Comparison of ENCODE assay signal across 9 cellular contexts in the genomic region with DNA sequence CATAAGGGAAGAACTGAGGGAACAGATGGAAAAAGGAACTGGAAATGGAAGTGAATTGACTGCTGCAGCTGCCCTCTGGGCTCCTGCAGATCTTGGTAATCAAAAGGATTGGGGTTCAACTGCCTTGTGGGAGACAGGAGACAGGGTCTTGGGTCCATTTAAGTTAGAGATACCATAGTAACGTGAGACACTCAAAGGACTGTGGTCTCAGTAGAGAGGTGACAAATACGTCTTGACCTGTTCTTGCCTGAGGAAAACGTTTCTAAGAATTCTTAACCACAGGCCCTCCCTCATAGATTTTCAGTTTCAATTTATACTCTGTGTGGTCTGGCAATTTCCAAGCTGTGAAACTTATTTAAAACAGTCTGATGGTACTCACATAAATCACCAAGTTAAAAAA.
DNase-seq lines count a peak whose midpoint lies in the region; ATAC-seq and TF ChIP-seq lines count a peak whose summit lies in the region.
"Had no signal": no experiment of that assay in that cellular context is flagged by ENCODE, and none has a peak within 500 bp of the region (broad histone marks: within the 10 kb centered on the region; RNA-seq: fewer than 3 reads in every experiment).

No MANE protein-coding gene starts in this region.

- no peak overlapping the region for H3K27ac ChIP-seq in colonic mucosa

- H3K27me3 Mint-ChIP-seq in chondrocyte (ENCODE audit: low read depth) = no peaks in the 10 kb centered on the region

- no peak overlapping the region for H3K27ac Mint-ChIP-seq in chondrocyte (ENCODE audit: unreplicated experiment)

- H3K27me3 ChIP-seq in endocrine pancreas (ENCODE audit: control insufficient read depth, insufficient read depth, low read length) = no peaks in the 10 kb centered on the region
- H3K27me3 ChIP-seq in colonic mucosa = no peaks in the 10 kb centered on the region

- H3K36me3 ChIP-seq in endocrine pancreas (ENCODE audit: control insufficient read depth, insufficient read depth, low read length) = no peaks in the 10 kb centered on the region
- no peaks in the 10 kb centered on the region for H3K36me3 ChIP-seq in colonic mucosa

- peaks cover 12% of the 10 kb centered on the region for H3K4me1 Mint-ChIP-seq in chondrocyte (ENCODE audit: low read depth)

- TF ChIP-seq CTCF in chondrocyte (IDR thresholded peaks at IDR 0.05) (no peak), foreskin fibroblast (IDR thresholded peaks at IDR 0.05; ENCODE audit: low read depth, low read length) (no peak), colonic mucosa (IDR thresholded peaks at IDR 0.05) (no peak)

- H3K36me3 Mint-ChIP-seq in chondrocyte (ENCODE audit: low read depth) = peaks cover 4% of the 10 kb centered on the region

- DNase-seq in LHCN-M2 (ENCODE audit: low read depth) (peak; percentile 40), chondrocyte (ENCODE audit: low spot score) (no peak), foreskin fibroblast (no peak), colonic mucosa (no peak), GM03348 (ENCODE audit: low spot score) (no peak)

- ATAC-seq in GM18505 (IDR thresholded peaks at IDR 0.05; ENCODE audit: unreplicated experiment) (peak; percentile 98), GM21717 (IDR thresholded peaks at IDR 0.05; ENCODE audit: unreplicated experiment) (peak; percentile 98)

- peaks cover 5% of the 10 kb centered on the region for H3K4me1 ChIP-seq in endocrine pancreas (ENCODE audit: control insufficient read depth, insufficient read depth, low read length)
- H3K4me1 ChIP-seq in colonic mucosa = no peaks in the 10 kb centered on the region

- no peaks in the 10 kb centered on the region for H3K9me3 ChIP-seq in endocrine pancreas (ENCODE audit: control insufficient read depth, low read length)
- H3K9me3 ChIP-seq in colonic mucosa = no peaks in the 10 kb centered on the region

- no peaks in the 10 kb centered on the region for H3K9me3 Mint-ChIP-seq in chondrocyte (ENCODE audit: low read depth)

- H3K4me3 Mint-ChIP-seq in chondrocyte (ENCODE audit: unreplicated experiment) = no peak overlapping the region

- H3K9ac ChIP-seq in endocrine pancreas (ENCODE audit: control insufficient read depth, insufficient read depth, low read length) (no peak overlapping the region), colonic mucosa (ENCODE audit: low read depth in 2 of 2, low read length in 2 of 2) (no peak overlapping the region)

- H3K4me3 ChIP-seq in endocrine pancreas (ENCODE audit: control insufficient read depth, insufficient read depth, low read length) (peak overlapping the region; percentile 18), foreskin fibroblast (ENCODE audit: low read depth in 1 of 2, low read length in 2 of 2) (no peak overlapping the region), colonic mucosa (no peak overlapping the region)
- H3K4me3 ChIP-seq: skin epidermis had no signal

- TF ChIP-seq POLR2A in GM18505 (IDR thresholded peaks at IDR 0.05; ENCODE audit: borderline replicate concordance, extremely low read depth, insufficient read depth, insufficient read length) = no peak

- intact Hi-C loops in colonic mucosa (cut with DNase I) = no loop called here
